In the genomic region with DNA sequence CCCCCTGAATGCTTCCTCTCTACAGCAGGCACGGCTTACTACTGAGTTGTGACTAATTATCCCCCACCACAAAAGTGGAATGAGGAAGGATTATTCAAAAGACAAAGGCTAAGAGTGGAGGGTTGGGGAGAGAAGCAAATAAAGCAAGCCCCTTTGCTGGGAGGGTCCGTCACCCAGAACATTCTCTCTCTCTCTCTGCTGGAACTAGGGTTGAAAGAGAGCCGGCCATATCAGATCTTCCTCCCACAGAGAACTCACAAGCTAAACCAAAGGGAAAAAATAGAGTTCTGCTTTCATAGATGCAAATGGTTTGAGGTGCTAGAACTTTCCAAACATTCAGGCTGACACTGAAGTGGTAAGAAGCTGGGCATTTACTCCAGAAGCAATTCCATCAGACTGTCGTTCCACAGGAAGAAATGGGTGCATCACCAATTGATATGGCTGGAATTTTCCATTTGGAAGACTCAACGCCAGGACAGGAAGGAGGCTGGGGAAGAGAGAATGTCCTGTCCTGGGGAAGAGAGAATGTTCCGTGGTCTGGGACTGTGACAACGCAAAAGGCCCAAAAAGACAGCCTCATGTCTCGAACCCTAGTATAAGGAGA, we compare ENCODE assay signal across 9 cellular contexts. TPM values are rescaled to one million over a fixed set of nuclear protein-coding genes. Genes with fewer than 3 reads are reported as not detected.
A peak's percentile ranks its signal among the peaks of the same experiment; 100 is the strongest.
DNase-seq lines count a peak whose midpoint lies in the region; ATAC-seq and TF ChIP-seq lines count a peak whose summit lies in the region.
"Had no signal": no experiment of that assay in that cellular context is flagged by ENCODE, and none has a peak within 500 bp of the region (broad histone marks: within the 10 kb centered on the region; RNA-seq: fewer than 3 reads in every experiment).

No MANE protein-coding gene starts in this region.

- H2AK5ac ChIP-seq in IMR-90 (ENCODE audit: low read depth, low read length) = peak overlapping the region; percentile 85; the same call in 1 of the 2 replicates

- no peak for TF ChIP-seq RAD21 in IMR-90 (IDR thresholded peaks at IDR 0.05; ENCODE audit: low read length)
- peak in 1 of 2 donors; percentile 20 for TF ChIP-seq RAD21 in liver (IDR thresholded peaks at IDR 0.05)

- no peak overlapping the region for H3K27ac Mint-ChIP-seq in activated naive CD4-positive, alpha-beta T cell treated with anti-CD3 and anti-CD28 coated beads for 36 hours

- H3K14ac ChIP-seq in IMR-90 (replicated peaks; ENCODE audit: low read depth, low read length) = peak overlapping the region; percentile 86

- in situ Hi-C loops in IMR-90 (cut with MboI; ENCODE audit: low sequenced_read_pairs) = no loop called here
- in situ Hi-C loops in brain microvascular endothelial cell (cut with HindIII; ENCODE audit: low pct_ligation_motif_present, low sequenced_read_pairs) = no loop called here

- 86% methylated on average over 1 of the region's 8 CpGs; no CpG with 5 or more reads in 1 of the 2 experiments for WGBS in IMR-90 (ENCODE audit: extremely low coverage in 2 of 2, insufficient read length in 1 of 2), 2 experiments
- WGBS in liver = 74% methylated on average over 8 of the region's 8 CpGs
- 63% methylated on average over 8 of the region's 8 CpGs for WGBS in suprapubic skin

- peak overlapping the region; percentile 35; the same call in 1 of the 2 replicates for H3K4me2 ChIP-seq in IMR-90 (ENCODE audit: low read depth, low read length)

- H3K56ac ChIP-seq in IMR-90 (ENCODE audit: extremely low read depth, insufficient read depth, low read length) = peak overlapping the region; percentile 8; the same call in 1 of the 2 replicates

- H3K4me3 Mint-ChIP-seq in activated naive CD4-positive, alpha-beta T cell treated with anti-CD3 and anti-CD28 coated beads for 36 hours = no peak overlapping the region

- intact Hi-C loops in IMR-90 (cut with micrococcal nuclease) = no loop called here
- intact Hi-C loops in activated naive CD4-positive, alpha-beta T cell treated with anti-CD3 and anti-CD28 coated beads for 36 hours (cut with micrococcal nuclease) = no loop called here

- no peaks in the 10 kb centered on the region for H3K27me3 Mint-ChIP-seq in activated naive CD4-positive, alpha-beta T cell treated with anti-CD3 and anti-CD28 coated beads for 36 hours (ENCODE audit: low read depth)

- H3K9me3 Mint-ChIP-seq in activated naive CD4-positive, alpha-beta T cell treated with anti-CD3 and anti-CD28 coated beads for 36 hours = no peaks in the 10 kb centered on the region

- H2AFZ ChIP-seq in IMR-90 (replicated peaks; ENCODE audit: low read length, poor library complexity) = peak overlapping the region; percentile 12

- TF ChIP-seq EP300 in suprapubic skin (IDR thresholded peaks at IDR 0.05) = peak; percentile 34

- H4K5ac ChIP-seq in IMR-90 (ENCODE audit: low read depth, low read length) = peak overlapping the region; percentile 92

- H3K4me1 ChIP-seq in IMR-90 (ENCODE audit: control insufficient read depth, insufficient read depth, low read length) = peaks cover 41% of the 10 kb centered on the region
- H3K4me1 ChIP-seq in liver (ENCODE audit: control insufficient read depth in 4 of 4, insufficient read depth in 4 of 4, low read length in 3 of 4) = peaks cover 5 to 30% (median 21%) of the 10 kb centered on the region in 4 donors
- H3K4me1 ChIP-seq in suprapubic skin = peaks cover 67% of the 10 kb centered on the region

- peak overlapping the region; percentile 79; the same call in 2 of the 3 replicates for H2BK15ac ChIP-seq in IMR-90 (ENCODE audit: low read depth, low read length)

- peak overlapping the region; percentile 9 to 78; a peak in 3 of 4 replicates for H4K8ac ChIP-seq in IMR-90 (ENCODE audit: low read depth in 2 of 2, low read length in 2 of 2)

- peak overlapping the region; percentile 79 for H3K4ac ChIP-seq in IMR-90 (ENCODE audit: low read depth, low read length)

- H3K36me3 Mint-ChIP-seq in activated naive CD4-positive, alpha-beta T cell treated with anti-CD3 and anti-CD28 coated beads for 36 hours (ENCODE audit: low read depth) = peaks cover 35% of the 10 kb centered on the region

- peak overlapping the region; percentile 65 for H2AK9ac ChIP-seq in IMR-90 (replicated peaks; ENCODE audit: low read depth, low read length, poor library complexity)

- H3K9ac ChIP-seq in IMR-90 (ENCODE audit: low read depth, low read length) (peak overlapping the region; percentile 1; the same call in 1 of the 2 replicates), liver (ENCODE audit: low read depth in 1 of 2, low read length in 2 of 2) (no peak overlapping the region)

- dilution Hi-C loops in IMR-90 (cut with HindIII; ENCODE audit: low sequenced_read_pairs, unreplicated experiment) = no loop called here

- H3K18ac ChIP-seq in IMR-90 (ENCODE audit: low read depth, low read length) = peak overlapping the region; percentile 95

- DNase-seq in IMR-90 (no peak), brain microvascular endothelial cell (no peak), suprapubic skin (ENCODE audit: low spot score in 2 of 2) (no peak), Ammon's horn (ENCODE audit: low spot score) (no peak), NCI-H128 (lab: John Stamatoyannopoulos, UW; ENCODE audit: unreplicated experiment) (no peak)
- DNase-seq in activated naive CD4-positive, alpha-beta T cell treated with anti-CD3 and anti-CD28 coated beads for 36 hours = no peak
- DNase-seq: activated T-cell treated with anti-CD3 and anti-CD28 coated beads for 4 hours had no signal

- H2BK20ac ChIP-seq in IMR-90 (ENCODE audit: low read depth, low read length) = peak overlapping the region; percentile 73

- H3K36me3 ChIP-seq in IMR-90 (ENCODE audit: control insufficient read depth, insufficient read depth, low read length) = peaks cover 11% of the 10 kb centered on the region; the same call in 1 of the 2 replicates
- peaks cover 27% of the 10 kb centered on the region for H3K36me3 ChIP-seq in brain microvascular endothelial cell (replicated peaks)
- H3K36me3 ChIP-seq in liver (ENCODE audit: control insufficient read depth in 4 of 4, insufficient read depth in 3 of 4, low read depth in 1 of 4, low read length in 3 of 4) = peaks cover 0 to 3% (median 1%) of the 10 kb centered on the region in 4 donors
- H3K36me3 ChIP-seq in suprapubic skin = peaks cover 4% of the 10 kb centered on the region

- TF ChIP-seq POLR2A in IMR-90 (IDR thresholded peaks at IDR 0.05; ENCODE audit: low read depth, low read length) = no peak
- no peak for TF ChIP-seq POLR2A in suprapubic skin (IDR thresholded peaks at IDR 0.05)

- peak overlapping the region; percentile 55 for H3K23ac ChIP-seq in IMR-90 (ENCODE audit: low read depth, low read length)

- H4K91ac ChIP-seq in IMR-90 (ENCODE audit: insufficient read depth, low read depth, low read length) = peak overlapping the region; percentile 80

- H3K9me3 ChIP-seq in IMR-90 (ENCODE audit: control insufficient read depth, insufficient read depth, low read length) = no peaks in the 10 kb centered on the region
- H3K9me3 ChIP-seq in liver (ENCODE audit: control insufficient read depth in 4 of 4, low read length in 3 of 4) = no peaks in the 10 kb centered on the region
- H3K9me3 ChIP-seq in suprapubic skin = no peaks in the 10 kb centered on the region

- H3K4me3 ChIP-seq in IMR-90 (ENCODE audit: insufficient read depth, low read depth, low read length) (no peak overlapping the region), brain microvascular endothelial cell (ENCODE audit: low read depth, low read length) (no peak overlapping the region), liver (ENCODE audit: low read depth in 1 of 3, low read length in 3 of 3) (no peak overlapping the region), suprapubic skin (no peak overlapping the region)

- peaks cover 52 to 92% of the 10 kb centered on the region in 2 experiments for H3K79me1 ChIP-seq in IMR-90 (ENCODE audit: low read depth in 1 of 2, low read length in 2 of 2)

- CTCF ChIA-PET in IMR-90 (lab: Yijun Ruan, JAX) = no interaction called here
- CTCF ChIA-PET in activated naive CD4-positive, alpha-beta T cell treated with anti-CD3 and anti-CD28 coated beads for 36 hours (lab: Charles Lee) = interaction anchor here (1.7 to 2.2 kb wide), 3 partner anchors 11 to 76 kb away, joined by 3 to 12 read pairs (median 4); no protein-coding TSS in a partner anchor

- ATAC-seq in IMR-90 (ENCODE audit: low read depth) (no peak), GM19328 (IDR thresholded peaks at IDR 0.05; ENCODE audit: unreplicated experiment) (no peak)

- TF ChIP-seq CTCF in IMR-90 (conservative IDR thresholded peaks at IDR 0.05; ENCODE audit: low read depth, low read length) (no peak), brain microvascular endothelial cell (IDR thresholded peaks at IDR 0.05; ENCODE audit: low read depth, low read length, missing control alignments) (no peak), liver (IDR thresholded peaks at IDR 0.05; ENCODE audit: low read depth, low read length, missing input control) (no peak), suprapubic skin (IDR thresholded peaks at IDR 0.05) (no peak)

- H3K9me1 ChIP-seq in IMR-90 (ENCODE audit: insufficient read depth, low read length) = peaks cover 24% of the 10 kb centered on the region

- no peaks in the 10 kb centered on the region for H4K20me1 ChIP-seq in IMR-90 (ENCODE audit: insufficient read depth, low read length)

- H3K27ac ChIP-seq in IMR-90 (ENCODE audit: insufficient read depth, low read length) (peak overlapping the region; percentile 67), brain microvascular endothelial cell (peak overlapping the region; percentile 70), liver (ENCODE audit: low read depth in 1 of 2, low read length in 2 of 2) (peak overlapping the region; percentile 15 to 22), suprapubic skin (peak overlapping the region; percentile 99)

- H2BK120ac ChIP-seq in IMR-90 (ENCODE audit: low read depth, low read length) = peak overlapping the region; percentile 74

- POLR2A ChIA-PET in IMR-90 (lab: Charles Lee; ENCODE audit: unreplicated experiment) = interaction anchor here (1.1 kb wide), 1 partner anchor 31 kb away, joined by 3 read pairs; no protein-coding TSS in a partner anchor

- H3K27me3 ChIP-seq in IMR-90 (ENCODE audit: control insufficient read depth, insufficient read depth, low read length) (no peaks in the 10 kb centered on the region), brain microvascular endothelial cell (replicated peaks) (no peaks in the 10 kb centered on the region), liver (ENCODE audit: control insufficient read depth in 4 of 4, insufficient read depth in 4 of 4, low read length in 3 of 4) (no peaks in the 10 kb centered on the region), suprapubic skin (no peaks in the 10 kb centered on the region)

- H3K4me1 Mint-ChIP-seq in activated naive CD4-positive, alpha-beta T cell treated with anti-CD3 and anti-CD28 coated beads for 36 hours (ENCODE audit: low read depth) = peaks cover 12% of the 10 kb centered on the region

- no TSS peak for BruUV-seq in IMR-90 (replicated peaks; lab: Mats Ljungman, UMichigan)

- H2BK5ac ChIP-seq in IMR-90 (ENCODE audit: low read depth, low read length, poor library complexity, severe bottlenecking) = peak overlapping the region; percentile 97

RNA-seq across cellular contexts. Expression of a gene that starts 7.9 kb away (rescaled TPM):
- total RNA-seq in IMR-90 (2012; rRNA removed) = 23.6 and 24.0 TPM in 2 replicates
- 28.2 and 28.3 TPM in 2 replicates for polyA plus RNA-seq in IMR-90 (2012; rRNA removed)
- polyA plus RNA-seq in IMR-90 (2012; cell fraction: cytosol; rRNA removed) = 12.6 and 14.1 TPM in 2 replicates
- 43.6 and 72.5 TPM in 2 replicates for polyA plus RNA-seq in IMR-90 (2012; cell fraction: nucleus; rRNA removed; ENCODE audit: low replicate concordance)
- 10 to 100 TPM in 1 of 2 donors, 1 to 10 TPM in 1; 9.3 to 23.5 TPM for total RNA-seq in liver
- 1 to 10 TPM; 3.3 to 4.4 TPM for polyA plus RNA-seq in liver
- total RNA-seq in suprapubic skin = 100 to 1,000 TPM in 1 of 4 donors, 10 to 100 TPM in 3; 48.5 to 169 (median 54.1) TPM
- total RNA-seq in activated naive CD4-positive, alpha-beta T cell treated with anti-CD3 and anti-CD28 coated beads for 36 hours = 10 to 100 TPM; 30.3 to 33.0 TPM

Comparison
In these comparisons a context has a peak if more than half of its experiments do, and no peak if none do; other contexts are left out.
1. H3K27ac ChIP-seq: peak in every context shown above with its lines; median percentile 99 in suprapubic skin; 70 in brain microvascular endothelial cell; 67 in IMR-90; 18 in liver.